Comparison of ENCODE assay signal across 8 cellular contexts in genomic region chr4:81351653-81352455, GRCh38.
DNase-seq lines count a peak whose midpoint lies in the region; ATAC-seq and TF ChIP-seq lines count a peak whose summit lies in the region.

No MANE protein-coding gene starts in this region.

- TF ChIP-seq POLR2A in spleen (IDR thresholded peaks at IDR 0.05) = no peak

- H3K36me3 ChIP-seq in ascending aorta = no peaks in the 10 kb centered on the region
- no peaks in the 10 kb centered on the region for H3K36me3 ChIP-seq in spleen

- peak overlapping the region in 1 of 2 donors; percentile 22 for H3K4me3 ChIP-seq in ascending aorta
- no peak overlapping the region for H3K4me3 ChIP-seq in spleen

- H3K9me3 ChIP-seq in ascending aorta = no peaks in the 10 kb centered on the region
- H3K9me3 ChIP-seq in spleen = peaks cover 0 to under 1% (median 0%) of the 10 kb centered on the region in 8 donors

- TF ChIP-seq CTCF in ascending aorta (IDR thresholded peaks at IDR 0.05) = peak; percentile 41 to 90 (median 84)
- TF ChIP-seq CTCF in spleen (IDR thresholded peaks at IDR 0.05 in 8 of 11, conservative IDR thresholded peaks at IDR 0.05 in 3 of 11) = peak in 9 of 11 experiments; percentile 39 to 85 (median 78)

- H3K27me3 ChIP-seq in ascending aorta = no peaks in the 10 kb centered on the region
- peaks cover 0 to 6% (median 0%) of the 10 kb centered on the region in 7 donors for H3K27me3 ChIP-seq in spleen (replicated peaks in 1 of 7)

- intact Hi-C loops in ascending aorta (cut with DNase I) = loop anchor here (1.0 kb wide), 1 partner anchor 283 kb away; no protein-coding TSS in a partner anchor
- intact Hi-C loops in spleen (cut with DNase I; ENCODE audit: low total_unique reads) = loop anchor here (10.0 kb wide), 2 partner anchors 287 to 997 kb away; no protein-coding TSS in a partner anchor

- H3K27ac ChIP-seq in ascending aorta (no peak overlapping the region), spleen (no peak overlapping the region)

- H3K4me1 ChIP-seq in ascending aorta = no peaks in the 10 kb centered on the region
- H3K4me1 ChIP-seq in spleen = no peaks in the 10 kb centered on the region

- peak; percentile 77 for ATAC-seq in HG02610 (IDR thresholded peaks at IDR 0.05; ENCODE audit: unreplicated experiment)

- DNase-seq in NOMO-1 (lab: John Stamatoyannopoulos, UW; ENCODE audit: unreplicated experiment in 2 of 2) = peak; percentile 44 to 58
- no peak for DNase-seq in NOMO-1 treated with dmso at 0.1 percent for 144 hours (lab: John Stamatoyannopoulos, UW; ENCODE audit: unreplicated experiment)
- DNase-seq in NCI-H1105 (lab: John Stamatoyannopoulos, UW) = peak; percentile 22
- DNase-seq in T-helper 1 cell = peak in 4 of 5 donors; percentile 27 to 57 (median 38)
- DNase-seq in ascending aorta (ENCODE audit: low spot score in 2 of 2) = peak in 1 of 2 donors; percentile 79
- peak; percentile 68 for DNase-seq in iPS DF 19.7 (ENCODE audit: low read depth, low spot score)
- peak; percentile 78 for DNase-seq in spleen

- WGBS in spleen, 5 donors = 23 to 34% (median 29%) methylated on average over 11 of the region's 11 CpGs
